22 cellular contexts compared by ENCODE assay signal in the genomic region with DNA sequence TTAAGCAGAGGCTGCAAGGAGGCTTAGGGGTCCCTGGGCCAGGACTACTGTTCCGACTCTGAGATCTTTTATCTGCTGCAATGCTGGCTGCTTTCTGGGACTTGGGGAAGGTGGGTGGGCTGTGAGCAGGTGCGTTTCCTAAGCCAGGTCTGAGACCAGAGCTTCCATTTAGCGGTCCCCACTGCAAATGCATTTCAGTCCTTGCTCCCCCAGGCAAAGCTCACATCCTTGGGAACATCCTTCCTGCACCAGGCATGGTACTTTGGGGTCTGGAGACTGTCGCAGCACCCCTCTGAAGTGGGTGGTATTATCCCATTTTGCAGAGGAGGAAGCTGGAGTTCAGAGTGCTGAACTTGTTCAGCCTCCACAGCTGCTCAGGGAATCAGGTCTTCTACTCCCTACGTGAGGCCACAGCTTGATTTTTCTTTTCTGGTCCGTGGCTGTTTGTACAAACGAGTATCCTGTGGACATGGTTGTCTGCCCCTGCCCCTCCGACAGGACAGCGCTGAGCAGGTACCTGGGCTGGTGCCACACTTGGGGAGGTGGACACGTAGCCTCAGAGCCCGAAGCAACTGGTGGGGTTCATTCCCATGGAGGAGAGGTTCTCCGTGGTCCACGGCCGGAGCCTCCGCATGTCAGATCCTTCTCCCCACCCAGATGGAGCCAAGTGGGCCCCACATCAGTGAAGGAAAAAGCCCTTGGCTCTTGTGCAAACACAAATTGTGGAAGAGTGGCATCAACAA. TPM values are rescaled to one million over a fixed set of nuclear protein-coding genes. Genes with fewer than 3 reads are reported as not detected.
DNase-seq lines count a peak whose midpoint lies in the region; TF ChIP-seq lines count a peak whose summit lies in the region.
"Had no signal": no experiment of that assay in that cellular context is flagged by ENCODE, and none has a peak within 500 bp of the region (broad histone marks: within the 10 kb centered on the region; RNA-seq: fewer than 3 reads in every experiment).

No MANE protein-coding gene starts in this region.

- H3K27ac ChIP-seq in HL-60 (replicated peaks) (peak overlapping the region; percentile 42), thyroid gland (peak overlapping the region; percentile 16 to 38 (median 28)), testis (no peak overlapping the region)

- no peak for TF ChIP-seq POLR2A in thyroid gland (IDR thresholded peaks at IDR 0.05)
- TF ChIP-seq POLR2A in testis (IDR thresholded peaks at IDR 0.05) = no peak

- DNase-seq in HL-60 (ENCODE audit: low read depth in 1 of 2, low spot score in 1 of 2) = no peak
- DNase-seq in thyroid gland = peak; percentile 39 to 56
- no peak for DNase-seq in testis
- no peak for DNase-seq in activated naive CD8-positive, alpha-beta T cell treated with anti-CD3 and anti-CD28 coated beads for 36 hours
- no peak for DNase-seq in stimulated activated naive CD4-positive, alpha-beta T cell treated with Interleukin-2 at 50 U/mL for 16 hours (lab: John Stamatoyannopoulos, UW)
- DNase-seq: activated B cell treated with CpG ODN at 0.5 μM for 24 hours; activated CD4-positive, alpha-beta T cell treated with anti-CD3 and anti-CD28 coated beads, Interleukin-2, amount 50 U/mL, for 48 hours; activated gamma-delta T cell; activated T-cell treated with anti-CD3 and anti-CD28 coated beads for 4 hours; CD8-positive, alpha-beta T cell; cortex of kidney; DMS53; KBM-7; NCI-H146; RPMI8226; spleen; stimulated activated CD4-positive, alpha-beta T cell treated with anti-CD3 and anti-CD28 coated beads, Interleukin-4, amount 100 ng/mL, for 4 hours; stimulated activated naive CD8-positive, alpha-beta T cell treated with anti-CD3 and anti-CD28 coated beads, Interleukin-15, amount 100 ng/mL, for 72 hours; T-helper 9 cell had no signal

- peaks cover 90% of the 10 kb centered on the region for H3K4me1 Mint-ChIP-seq in brain
- H3K4me1 Mint-ChIP-seq in activated naive CD8-positive, alpha-beta T cell treated with anti-CD3 and anti-CD28 coated beads for 36 hours = peaks cover 44% of the 10 kb centered on the region

- no peaks in the 10 kb centered on the region for H3K27me3 ChIP-seq in HL-60 (ENCODE audit: insufficient read depth, poor library complexity, severe bottlenecking)
- H3K27me3 ChIP-seq in mucosa of stomach (ENCODE audit: control insufficient read depth, insufficient read depth, low read length) = no peaks in the 10 kb centered on the region
- no peaks in the 10 kb centered on the region for H3K27me3 ChIP-seq in thyroid gland
- H3K27me3 ChIP-seq in testis = no peaks in the 10 kb centered on the region

- H3K9me3 ChIP-seq in mucosa of stomach (ENCODE audit: control insufficient read depth, low read length) = no peaks in the 10 kb centered on the region
- no peaks in the 10 kb centered on the region for H3K9me3 ChIP-seq in thyroid gland
- no peaks in the 10 kb centered on the region for H3K9me3 ChIP-seq in testis
- H3K9me3 ChIP-seq: spleen had no signal

- peaks cover 10% of the 10 kb centered on the region for H3K36me3 Mint-ChIP-seq in brain
- H3K36me3 Mint-ChIP-seq in activated naive CD8-positive, alpha-beta T cell treated with anti-CD3 and anti-CD28 coated beads for 36 hours = no peaks in the 10 kb centered on the region
- H3K36me3 Mint-ChIP-seq: CD8-positive, alpha-beta T cell had no signal

- H3K9me3 Mint-ChIP-seq in brain = no peaks in the 10 kb centered on the region
- H3K9me3 Mint-ChIP-seq in activated naive CD8-positive, alpha-beta T cell treated with anti-CD3 and anti-CD28 coated beads for 36 hours = no peaks in the 10 kb centered on the region
- H3K9me3 Mint-ChIP-seq: activated B cell treated with CpG ODN at 0.5 μM for 24 hours; CD8-positive, alpha-beta T cell; neural crest cell; stimulated activated naive CD8-positive, alpha-beta T cell treated with anti-CD3 and anti-CD28 coated beads, Interleukin-15, amount 100 ng/mL, for 72 hours had no signal

- H3K4me3 ChIP-seq in HL-60 (replicated peaks; ENCODE audit: insufficient read depth, low read length) (no peak overlapping the region), mucosa of stomach (ENCODE audit: low read length) (peak overlapping the region; percentile 31), thyroid gland (replicated peaks in 1 of 3) (no peak overlapping the region), testis (no peak overlapping the region)
- H3K4me3 ChIP-seq: spleen had no signal

- TF ChIP-seq CTCF in HL-60 (IDR thresholded peaks at IDR 0.05; ENCODE audit: insufficient read depth, low read length) (no peak), brain (conservative IDR thresholded peaks at IDR 0.05) (no peak), thyroid gland (IDR thresholded peaks at IDR 0.05) (no peak), testis (IDR thresholded peaks at IDR 0.05) (no peak)

- H3K4me1 ChIP-seq in mucosa of stomach (ENCODE audit: control insufficient read depth, insufficient read depth, low read length) (peaks cover 98% of the 10 kb centered on the region), thyroid gland (peaks cover 80 to 97% of the 10 kb centered on the region in 2 donors), testis (peaks cover 29% of the 10 kb centered on the region)

- 46 to 55% methylated on average over 7 to 13 of the region's 15 CpGs for WGBS in thyroid gland, 2 donors
- 86 to 88% methylated on average over 13 to 15 of the region's 15 CpGs for WGBS in testis, 2 donors

- H3K36me3 ChIP-seq in mucosa of stomach (ENCODE audit: control insufficient read depth, insufficient read depth, low read length) (peaks cover 4% of the 10 kb centered on the region), thyroid gland (no peaks in the 10 kb centered on the region), testis (ENCODE audit: low read depth, missing control alignments) (no peaks in the 10 kb centered on the region)
- H3K36me3 ChIP-seq: spleen had no signal

- no peaks in the 10 kb centered on the region for H3K27me3 Mint-ChIP-seq in brain
- no peaks in the 10 kb centered on the region for H3K27me3 Mint-ChIP-seq in activated naive CD8-positive, alpha-beta T cell treated with anti-CD3 and anti-CD28 coated beads for 36 hours
- H3K27me3 Mint-ChIP-seq: stimulated activated naive CD8-positive, alpha-beta T cell treated with anti-CD3 and anti-CD28 coated beads, Interleukin-15, amount 100 ng/mL, for 72 hours had no signal

- peak overlapping the region in 4 of 5 experiments; percentile 41 to 86 (median 57) for H3K27ac Mint-ChIP-seq in brain
- H3K27ac Mint-ChIP-seq in activated naive CD8-positive, alpha-beta T cell treated with anti-CD3 and anti-CD28 coated beads for 36 hours = no peak overlapping the region
- H3K27ac Mint-ChIP-seq: activated B cell treated with CpG ODN at 0.5 μM for 24 hours; CD8-positive, alpha-beta T cell; stimulated activated naive CD8-positive, alpha-beta T cell treated with anti-CD3 and anti-CD28 coated beads, Interleukin-15, amount 100 ng/mL, for 72 hours had no signal

- intact Hi-C loops in thyroid gland (cut with DNase I) = no loop called here
- intact Hi-C loops in testis (cut with DNase I; ENCODE audit: low total_unique reads) = no loop called here

- H3K4me3 Mint-ChIP-seq in brain = peak overlapping the region in 1 of 5 experiments; percentile 36
- H3K4me3 Mint-ChIP-seq in activated naive CD8-positive, alpha-beta T cell treated with anti-CD3 and anti-CD28 coated beads for 36 hours = no peak overlapping the region
- H3K4me3 Mint-ChIP-seq: activated B cell treated with CpG ODN at 0.5 μM for 24 hours; CD8-positive, alpha-beta T cell; neural crest cell; stimulated activated naive CD8-positive, alpha-beta T cell treated with anti-CD3 and anti-CD28 coated beads, Interleukin-15, amount 100 ng/mL, for 72 hours had no signal

- H3K9ac ChIP-seq in mucosa of stomach (ENCODE audit: low read length) = peak overlapping the region; percentile 17

RNA-seq across cellular contexts. Expression of a gene that starts 20.0 kb away (rescaled TPM):
- polyA plus RNA-seq in brain (ENCODE audit: insufficient read depth, low read depth, low replicate concordance) = 90.5 TPM
- total RNA-seq in thyroid gland = 100 to 1,000 TPM in 2 of 4 donors, 10 to 100 TPM in 2; 59.9 to 128 (median 94.4) TPM
- total RNA-seq in testis = 10 to 100 TPM; 18.8 to 22.0 TPM
- polyA plus RNA-seq in testis (ENCODE audit: insufficient read depth, low read depth, low replicate concordance) = 15.2 TPM
- total RNA-seq in activated naive CD8-positive, alpha-beta T cell treated with anti-CD3 and anti-CD28 coated beads for 36 hours = 10 to 100 TPM; 27.3 to 28.2 TPM

Comparison
In these comparisons a context has a peak if more than half of its experiments do, and no peak if none do; other contexts are left out.
1. DNase-seq: peak in thyroid gland (2 of 2); none in HL-60 (0 of 2), testis (single experiment), activated naive CD8-positive, alpha-beta T cell treated with anti-CD3 and anti-CD28 coated beads for 36 hours (single experiment) and stimulated activated naive CD4-positive, alpha-beta T cell treated with Interleukin-2 at 50 U/mL for 16 hours (single experiment).
2. H3K27ac ChIP-seq: peak in HL-60 (single experiment) and thyroid gland (3 of 3); none in testis (0 of 2).